In the genomic region with DNA sequence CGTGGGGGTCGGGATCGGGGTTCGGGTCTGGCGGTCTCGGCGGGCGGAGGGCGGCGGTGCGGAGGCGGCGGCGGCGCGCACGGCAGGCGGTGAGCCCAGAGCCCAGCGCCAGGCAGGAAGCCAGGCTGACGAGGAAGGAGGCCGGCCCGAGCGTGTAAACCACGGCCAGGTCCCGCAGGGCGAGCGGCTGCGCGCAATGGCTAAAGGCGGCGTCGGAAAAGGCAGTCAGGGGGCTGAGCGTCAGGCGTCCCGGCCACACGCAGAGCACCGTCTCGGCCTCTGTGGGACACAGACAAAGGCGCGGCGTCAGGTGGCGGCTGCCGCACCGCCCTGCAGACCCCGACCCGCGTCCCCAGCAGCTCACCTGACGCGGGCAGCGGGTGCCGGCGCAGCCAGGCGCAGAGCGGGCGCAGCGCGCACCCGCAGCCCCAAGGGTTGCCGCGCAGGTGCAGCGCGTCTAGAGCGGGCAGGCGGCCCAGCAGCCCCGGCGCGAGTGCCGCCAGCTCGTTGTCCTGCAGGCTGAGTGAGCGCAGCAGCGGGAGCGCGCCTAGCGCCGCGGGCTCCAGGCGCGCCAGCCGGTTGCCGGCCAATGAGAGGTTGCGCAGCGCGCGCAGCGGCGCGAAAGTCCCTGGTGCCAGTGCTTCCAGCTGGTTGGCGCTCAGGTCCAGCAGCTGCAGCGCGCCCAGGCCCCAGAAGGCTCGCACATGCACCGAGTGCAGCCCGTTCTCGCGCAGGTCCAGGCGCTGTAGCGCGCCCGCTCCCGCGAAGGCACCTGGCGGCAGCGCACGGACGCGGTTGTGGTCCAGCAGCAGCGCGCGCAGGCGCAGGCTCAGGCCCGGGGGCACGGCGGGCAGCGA, we compare ENCODE assay signal across 1 cellular context.
TF ChIP-seq lines count a peak whose summit lies in the region.

No MANE protein-coding gene starts in this region.

TF ChIP-seq in HEK293, 187 proteins besides CTCF, POLR2A, EP300 and RAD21 (continued from another document and continues in another):
- TF ChIP-seq, protein P1, sequence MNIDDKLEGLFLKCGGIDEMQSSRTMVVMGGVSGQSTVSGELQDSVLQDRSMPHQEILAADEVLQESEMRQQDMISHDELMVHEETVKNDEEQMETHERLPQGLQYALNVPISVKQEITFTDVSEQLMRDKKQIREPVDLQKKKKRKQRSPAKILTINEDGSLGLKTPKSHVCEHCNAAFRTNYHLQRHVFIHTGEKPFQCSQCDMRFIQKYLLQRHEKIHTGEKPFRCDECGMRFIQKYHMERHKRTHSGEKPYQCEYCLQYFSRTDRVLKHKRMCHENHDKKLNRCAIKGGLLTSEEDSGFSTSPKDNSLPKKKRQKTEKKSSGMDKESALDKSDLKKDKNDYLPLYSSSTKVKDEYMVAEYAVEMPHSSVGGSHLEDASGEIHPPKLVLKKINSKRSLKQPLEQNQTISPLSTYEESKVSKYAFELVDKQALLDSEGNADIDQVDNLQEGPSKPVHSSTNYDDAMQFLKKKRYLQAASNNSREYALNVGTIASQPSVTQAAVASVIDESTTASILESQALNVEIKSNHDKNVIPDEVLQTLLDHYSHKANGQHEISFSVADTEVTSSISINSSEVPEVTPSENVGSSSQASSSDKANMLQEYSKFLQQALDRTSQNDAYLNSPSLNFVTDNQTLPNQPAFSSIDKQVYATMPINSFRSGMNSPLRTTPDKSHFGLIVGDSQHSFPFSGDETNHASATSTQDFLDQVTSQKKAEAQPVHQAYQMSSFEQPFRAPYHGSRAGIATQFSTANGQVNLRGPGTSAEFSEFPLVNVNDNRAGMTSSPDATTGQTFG (tag by site-specific recombination; IDR thresholded peaks at IDR 0.05; ENCODE audit: borderline replicate concordance), result no peak
- TF ChIP-seq ZNF2 (tag by site-specific recombination; IDR thresholded peaks at IDR 0.05), result no peak; the same call in 1 of the 2 replicates
- no peak for TF ChIP-seq ZNF624 (tag by site-specific recombination; IDR thresholded peaks at IDR 0.05)
- no peak for TF ChIP-seq ZNF138 (tag by site-specific recombination; IDR thresholded peaks at IDR 0.05; ENCODE audit: borderline replicate concordance)
- no peak for TF ChIP-seq GLIS1 (tag by site-specific recombination; IDR thresholded peaks at IDR 0.05)
- TF ChIP-seq ZNF501 (tag by site-specific recombination; IDR thresholded peaks at IDR 0.05), result no peak
- TF ChIP-seq, protein P2, sequence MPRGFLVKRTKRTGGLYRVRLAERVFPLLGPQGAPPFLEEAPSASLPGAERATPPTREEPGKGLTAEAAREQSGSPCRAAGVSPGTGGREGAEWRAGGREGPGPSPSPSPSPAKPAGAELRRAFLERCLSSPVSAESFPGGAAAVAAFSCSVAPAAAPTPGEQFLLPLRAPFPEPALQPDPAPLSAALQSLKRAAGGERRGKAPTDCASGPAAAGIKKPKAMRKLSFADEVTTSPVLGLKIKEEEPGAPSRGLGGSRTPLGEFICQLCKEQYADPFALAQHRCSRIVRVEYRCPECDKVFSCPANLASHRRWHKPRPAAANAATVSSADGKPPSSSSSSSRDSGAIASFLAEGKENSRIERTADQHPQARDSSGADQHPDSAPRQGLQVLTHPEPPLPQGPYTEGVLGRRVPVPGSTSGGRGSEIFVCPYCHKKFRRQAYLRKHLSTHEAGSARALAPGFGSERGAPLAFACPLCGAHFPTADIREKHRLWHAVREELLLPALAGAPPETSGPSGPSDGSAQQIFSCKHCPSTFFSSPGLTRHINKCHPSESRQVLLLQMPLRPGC (tag by site-specific recombination; IDR thresholded peaks at IDR 0.05), result no peak
- TF ChIP-seq ZNF311 (tag by site-specific recombination; IDR thresholded peaks at IDR 0.05; ENCODE audit: borderline replicate concordance), result no peak
- no peak for TF ChIP-seq ZFP3 (tag by site-specific recombination; IDR thresholded peaks at IDR 0.05; ENCODE audit: low read depth)
- TF ChIP-seq, protein P3, sequence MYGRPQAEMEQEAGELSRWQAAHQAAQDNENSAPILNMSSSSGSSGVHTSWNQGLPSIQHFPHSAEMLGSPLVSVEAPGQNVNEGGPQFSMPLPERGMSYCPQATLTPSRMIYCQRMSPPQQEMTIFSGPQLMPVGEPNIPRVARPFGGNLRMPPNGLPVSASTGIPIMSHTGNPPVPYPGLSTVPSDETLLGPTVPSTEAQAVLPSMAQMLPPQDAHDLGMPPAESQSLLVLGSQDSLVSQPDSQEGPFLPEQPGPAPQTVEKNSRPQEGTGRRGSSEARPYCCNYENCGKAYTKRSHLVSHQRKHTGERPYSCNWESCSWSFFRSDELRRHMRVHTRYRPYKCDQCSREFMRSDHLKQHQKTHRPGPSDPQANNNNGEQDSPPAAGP (tag by site-specific recombination; IDR thresholded peaks at IDR 0.05), result no peak
- TF ChIP-seq HOXA7 (CRISPR knock-in tag; IDR thresholded peaks at IDR 0.05; ENCODE audit: borderline replicate concordance), result no peak
- no peak for TF ChIP-seq ZNF184 (tag by site-specific recombination; IDR thresholded peaks at IDR 0.05)
- no peak for TF ChIP-seq ZNF776 (tag by site-specific recombination; IDR thresholded peaks at IDR 0.05; ENCODE audit: borderline replicate concordance)
- TF ChIP-seq ZNF433 (tag by site-specific recombination; IDR thresholded peaks at IDR 0.05; ENCODE audit: low read depth), result no peak
- no peak for TF ChIP-seq ZNF830 (tag by site-specific recombination; IDR thresholded peaks at IDR 0.05; ENCODE audit: low read depth)
- TF ChIP-seq SCRT2 (tag by site-specific recombination; IDR thresholded peaks at IDR 0.05), result no peak
- TF ChIP-seq, protein P4, sequence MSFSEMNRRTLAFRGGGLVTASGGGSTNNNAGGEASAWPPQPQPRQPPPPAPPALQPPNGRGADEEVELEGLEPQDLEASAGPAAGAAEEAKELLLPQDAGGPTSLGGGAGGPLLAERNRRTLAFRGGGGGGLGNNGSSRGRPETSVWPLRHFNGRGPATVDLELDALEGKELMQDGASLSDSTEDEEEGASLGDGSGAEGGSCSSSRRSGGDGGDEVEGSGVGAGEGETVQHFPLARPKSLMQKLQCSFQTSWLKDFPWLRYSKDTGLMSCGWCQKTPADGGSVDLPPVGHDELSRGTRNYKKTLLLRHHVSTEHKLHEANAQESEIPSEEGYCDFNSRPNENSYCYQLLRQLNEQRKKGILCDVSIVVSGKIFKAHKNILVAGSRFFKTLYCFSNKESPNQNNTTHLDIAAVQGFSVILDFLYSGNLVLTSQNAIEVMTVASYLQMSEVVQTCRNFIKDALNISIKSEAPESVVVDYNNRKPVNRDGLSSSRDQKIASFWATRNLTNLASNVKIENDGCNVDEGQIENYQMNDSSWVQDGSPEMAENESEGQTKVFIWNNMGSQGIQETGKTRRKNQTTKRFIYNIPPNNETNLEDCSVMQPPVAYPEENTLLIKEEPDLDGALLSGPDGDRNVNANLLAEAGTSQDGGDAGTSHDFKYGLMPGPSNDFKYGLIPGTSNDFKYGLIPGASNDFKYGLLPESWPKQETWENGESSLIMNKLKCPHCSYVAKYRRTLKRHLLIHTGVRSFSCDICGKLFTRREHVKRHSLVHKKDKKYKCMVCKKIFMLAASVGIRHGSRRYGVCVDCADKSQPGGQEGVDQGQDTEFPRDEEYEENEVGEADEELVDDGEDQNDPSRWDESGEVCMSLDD (tag by site-specific recombination; IDR thresholded peaks at IDR 0.05), result no peak
- no peak for TF ChIP-seq ZNF404 (tag by site-specific recombination; IDR thresholded peaks at IDR 0.05)
- no peak for TF ChIP-seq ZNF133 (tag by site-specific recombination; IDR thresholded peaks at IDR 0.05)
- TF ChIP-seq, protein P5, sequence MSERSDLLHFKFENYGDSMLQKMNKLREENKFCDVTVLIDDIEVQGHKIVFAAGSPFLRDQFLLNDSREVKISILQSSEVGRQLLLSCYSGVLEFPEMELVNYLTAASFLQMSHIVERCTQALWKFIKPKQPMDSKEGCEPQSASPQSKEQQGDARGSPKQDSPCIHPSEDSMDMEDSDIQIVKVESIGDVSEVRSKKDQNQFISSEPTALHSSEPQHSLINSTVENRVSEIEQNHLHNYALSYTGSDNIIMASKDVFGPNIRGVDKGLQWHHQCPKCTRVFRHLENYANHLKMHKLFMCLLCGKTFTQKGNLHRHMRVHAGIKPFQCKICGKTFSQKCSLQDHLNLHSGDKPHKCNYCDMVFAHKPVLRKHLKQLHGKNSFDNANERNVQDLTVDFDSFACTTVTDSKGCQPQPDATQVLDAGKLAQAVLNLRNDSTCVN (tag by site-specific recombination; optimal IDR thresholded peaks at IDR 0.05), result peak; percentile 93
- TF ChIP-seq ZFHX2 (tag by site-specific recombination; conservative IDR thresholded peaks at IDR 0.05), result no peak; the same call in 1 of the 2 replicates
- TF ChIP-seq, protein P6, sequence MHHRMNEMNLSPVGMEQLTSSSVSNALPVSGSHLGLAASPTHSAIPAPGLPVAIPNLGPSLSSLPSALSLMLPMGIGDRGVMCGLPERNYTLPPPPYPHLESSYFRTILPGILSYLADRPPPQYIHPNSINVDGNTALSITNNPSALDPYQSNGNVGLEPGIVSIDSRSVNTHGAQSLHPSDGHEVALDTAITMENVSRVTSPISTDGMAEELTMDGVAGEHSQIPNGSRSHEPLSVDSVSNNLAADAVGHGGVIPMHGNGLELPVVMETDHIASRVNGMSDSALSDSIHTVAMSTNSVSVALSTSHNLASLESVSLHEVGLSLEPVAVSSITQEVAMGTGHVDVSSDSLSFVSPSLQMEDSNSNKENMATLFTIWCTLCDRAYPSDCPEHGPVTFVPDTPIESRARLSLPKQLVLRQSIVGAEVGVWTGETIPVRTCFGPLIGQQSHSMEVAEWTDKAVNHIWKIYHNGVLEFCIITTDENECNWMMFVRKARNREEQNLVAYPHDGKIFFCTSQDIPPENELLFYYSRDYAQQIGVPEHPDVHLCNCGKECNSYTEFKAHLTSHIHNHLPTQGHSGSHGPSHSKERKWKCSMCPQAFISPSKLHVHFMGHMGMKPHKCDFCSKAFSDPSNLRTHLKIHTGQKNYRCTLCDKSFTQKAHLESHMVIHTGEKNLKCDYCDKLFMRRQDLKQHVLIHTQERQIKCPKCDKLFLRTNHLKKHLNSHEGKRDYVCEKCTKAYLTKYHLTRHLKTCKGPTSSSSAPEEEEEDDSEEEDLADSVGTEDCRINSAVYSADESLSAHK (tag by site-specific recombination; IDR thresholded peaks at IDR 0.05), result no peak
- no peak for TF ChIP-seq TRIM28 (IDR thresholded peaks at IDR 0.05; ENCODE audit: borderline replicate concordance, low read length)
- no peak for TF ChIP-seq ZNF37A (tag by site-specific recombination; IDR thresholded peaks at IDR 0.05)
- no peak for TF ChIP-seq ZNF768 (tag by site-specific recombination; IDR thresholded peaks at IDR 0.05)
- no peak for TF ChIP-seq ZNF394 (tag by site-specific recombination; IDR thresholded peaks at IDR 0.05; ENCODE audit: borderline replicate concordance)
- TF ChIP-seq, protein P7, sequence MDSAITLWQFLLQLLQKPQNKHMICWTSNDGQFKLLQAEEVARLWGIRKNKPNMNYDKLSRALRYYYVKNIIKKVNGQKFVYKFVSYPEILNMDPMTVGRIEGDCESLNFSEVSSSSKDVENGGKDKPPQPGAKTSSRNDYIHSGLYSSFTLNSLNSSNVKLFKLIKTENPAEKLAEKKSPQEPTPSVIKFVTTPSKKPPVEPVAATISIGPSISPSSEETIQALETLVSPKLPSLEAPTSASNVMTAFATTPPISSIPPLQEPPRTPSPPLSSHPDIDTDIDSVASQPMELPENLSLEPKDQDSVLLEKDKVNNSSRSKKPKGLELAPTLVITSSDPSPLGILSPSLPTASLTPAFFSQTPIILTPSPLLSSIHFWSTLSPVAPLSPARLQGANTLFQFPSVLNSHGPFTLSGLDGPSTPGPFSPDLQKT (IDR thresholded peaks at IDR 0.05; ENCODE audit: borderline replicate concordance, low read depth, low read length), result no peak
- no peak for TF ChIP-seq OVOL3 (tag by site-specific recombination; IDR thresholded peaks at IDR 0.05)
- TF ChIP-seq, protein P8, sequence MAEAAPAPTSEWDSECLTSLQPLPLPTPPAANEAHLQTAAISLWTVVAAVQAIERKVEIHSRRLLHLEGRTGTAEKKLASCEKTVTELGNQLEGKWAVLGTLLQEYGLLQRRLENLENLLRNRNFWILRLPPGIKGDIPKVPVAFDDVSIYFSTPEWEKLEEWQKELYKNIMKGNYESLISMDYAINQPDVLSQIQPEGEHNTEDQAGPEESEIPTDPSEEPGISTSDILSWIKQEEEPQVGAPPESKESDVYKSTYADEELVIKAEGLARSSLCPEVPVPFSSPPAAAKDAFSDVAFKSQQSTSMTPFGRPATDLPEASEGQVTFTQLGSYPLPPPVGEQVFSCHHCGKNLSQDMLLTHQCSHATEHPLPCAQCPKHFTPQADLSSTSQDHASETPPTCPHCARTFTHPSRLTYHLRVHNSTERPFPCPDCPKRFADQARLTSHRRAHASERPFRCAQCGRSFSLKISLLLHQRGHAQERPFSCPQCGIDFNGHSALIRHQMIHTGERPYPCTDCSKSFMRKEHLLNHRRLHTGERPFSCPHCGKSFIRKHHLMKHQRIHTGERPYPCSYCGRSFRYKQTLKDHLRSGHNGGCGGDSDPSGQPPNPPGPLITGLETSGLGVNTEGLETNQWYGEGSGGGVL (tag by site-specific recombination; IDR thresholded peaks at IDR 0.05), result no peak
- TF ChIP-seq ZNF677 (tag by site-specific recombination; IDR thresholded peaks at IDR 0.05), result no peak
- no peak for TF ChIP-seq ZNF223 (tag by site-specific recombination; IDR thresholded peaks at IDR 0.05)
- no peak for TF ChIP-seq ZNF530 (tag by site-specific recombination; IDR thresholded peaks at IDR 0.05; ENCODE audit: low read depth)
- TF ChIP-seq, protein P9, sequence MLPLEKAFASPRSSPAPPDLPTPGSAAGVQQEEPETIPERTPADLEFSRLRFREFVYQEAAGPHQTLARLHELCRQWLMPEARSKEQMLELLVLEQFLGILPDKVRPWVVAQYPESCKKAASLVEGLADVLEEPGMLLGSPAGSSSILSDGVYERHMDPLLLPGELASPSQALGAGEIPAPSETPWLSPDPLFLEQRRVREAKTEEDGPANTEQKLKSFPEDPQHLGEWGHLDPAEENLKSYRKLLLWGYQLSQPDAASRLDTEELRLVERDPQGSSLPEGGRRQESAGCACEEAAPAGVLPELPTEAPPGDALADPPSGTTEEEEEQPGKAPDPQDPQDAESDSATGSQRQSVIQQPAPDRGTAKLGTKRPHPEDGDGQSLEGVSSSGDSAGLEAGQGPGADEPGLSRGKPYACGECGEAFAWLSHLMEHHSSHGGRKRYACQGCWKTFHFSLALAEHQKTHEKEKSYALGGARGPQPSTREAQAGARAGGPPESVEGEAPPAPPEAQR (tag by site-specific recombination; IDR thresholded peaks at IDR 0.05), result no peak
- no peak for TF ChIP-seq ZNF510 (tag by site-specific recombination; IDR thresholded peaks at IDR 0.05; ENCODE audit: insufficient replicate concordance)
- TF ChIP-seq HOXD13 (CRISPR knock-in tag; IDR thresholded peaks at IDR 0.05; ENCODE audit: borderline replicate concordance), result no peak
- TF ChIP-seq ZNF202 (tag by site-specific recombination; IDR thresholded peaks at IDR 0.05; ENCODE audit: borderline replicate concordance), result no peak
- TF ChIP-seq ZNF610 (tag by site-specific recombination; IDR thresholded peaks at IDR 0.05; ENCODE audit: borderline replicate concordance), result no peak
- TF ChIP-seq, protein P10, sequence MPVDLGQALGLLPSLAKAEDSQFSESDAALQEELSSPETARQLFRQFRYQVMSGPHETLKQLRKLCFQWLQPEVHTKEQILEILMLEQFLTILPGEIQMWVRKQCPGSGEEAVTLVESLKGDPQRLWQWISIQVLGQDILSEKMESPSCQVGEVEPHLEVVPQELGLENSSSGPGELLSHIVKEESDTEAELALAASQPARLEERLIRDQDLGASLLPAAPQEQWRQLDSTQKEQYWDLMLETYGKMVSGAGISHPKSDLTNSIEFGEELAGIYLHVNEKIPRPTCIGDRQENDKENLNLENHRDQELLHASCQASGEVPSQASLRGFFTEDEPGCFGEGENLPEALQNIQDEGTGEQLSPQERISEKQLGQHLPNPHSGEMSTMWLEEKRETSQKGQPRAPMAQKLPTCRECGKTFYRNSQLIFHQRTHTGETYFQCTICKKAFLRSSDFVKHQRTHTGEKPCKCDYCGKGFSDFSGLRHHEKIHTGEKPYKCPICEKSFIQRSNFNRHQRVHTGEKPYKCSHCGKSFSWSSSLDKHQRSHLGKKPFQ (tag by site-specific recombination; IDR thresholded peaks at IDR 0.05), result no peak
- no peak for TF ChIP-seq MZF1 (tag by site-specific recombination; IDR thresholded peaks at IDR 0.05; ENCODE audit: borderline replicate concordance)
